1 cellular context compared by ENCODE assay signal in the genomic region with DNA sequence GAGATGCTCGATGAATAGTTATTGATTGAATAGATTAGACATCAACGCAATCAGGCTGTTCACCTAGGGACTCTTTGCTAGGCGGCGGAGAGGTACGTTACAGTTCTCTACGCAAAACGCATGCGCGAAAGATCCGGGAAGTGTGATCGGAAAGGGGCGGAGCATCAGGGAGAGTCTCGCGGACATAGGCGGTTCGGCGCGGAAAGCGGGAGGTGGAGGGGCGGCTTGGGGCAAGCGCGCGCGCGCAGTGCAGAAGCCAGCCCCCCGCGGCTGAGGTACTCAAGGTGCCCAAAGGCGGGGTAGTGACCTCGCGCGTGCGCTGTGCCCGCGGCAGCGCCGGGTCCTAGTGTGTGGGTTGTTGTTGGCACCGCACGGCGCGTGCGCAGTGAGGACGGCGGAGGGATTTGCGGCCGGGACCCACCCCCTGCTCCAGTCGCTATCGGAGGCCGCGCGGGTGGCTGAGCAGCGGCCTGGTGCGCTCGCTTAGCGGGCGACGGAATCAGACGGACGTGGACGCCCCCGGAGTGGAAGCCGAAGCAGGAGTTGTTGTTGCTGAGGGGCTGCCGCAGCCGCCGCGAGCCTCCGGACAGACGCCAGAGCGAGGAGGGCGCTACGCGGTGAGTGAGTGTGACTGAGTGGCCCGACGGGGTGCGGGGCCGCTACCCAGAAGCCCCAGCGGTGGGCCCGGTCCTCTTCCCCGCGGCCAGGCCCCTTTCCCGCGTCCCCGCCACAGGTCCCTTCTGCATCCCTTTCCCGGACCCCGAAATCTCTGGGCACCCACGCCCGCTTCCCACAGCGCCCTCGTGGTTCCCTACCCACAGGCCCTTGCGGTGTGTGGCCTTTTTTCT.
TF ChIP-seq lines count a peak whose summit lies in the region.

Gene SNRNP70 (plus strand): TSS at position 432 of the 848 bp plus-strand sequence. CDS start 964 bp downstream, outside the sequence.

TF ChIP-seq in HepG2, 621 proteins besides CTCF, POLR2A, EP300 and RAD21 (continued from another document and continues in another):
- no peak for TF ChIP-seq NFATC3 (CRISPR knock-in tag; IDR thresholded peaks at IDR 0.05)
- TF ChIP-seq BHLHE40 (IDR thresholded peaks at IDR 0.05; ENCODE audit: low read length): no peak; the same call in 1 of the 2 replicates
- no peak for TF ChIP-seq MAFK (conservative IDR thresholded peaks at IDR 0.05 in 1 of 2, IDR thresholded peaks at IDR 0.05 in 1 of 2; ENCODE audit: low read length in 2 of 2)
- TF ChIP-seq ZNF281 (CRISPR knock-in tag; IDR thresholded peaks at IDR 0.05; ENCODE audit: borderline replicate concordance): peak; percentile 59
- TF ChIP-seq CREB3 (CRISPR knock-in tag; IDR thresholded peaks at IDR 0.05): peak; percentile 28; the same call in 1 of the 2 replicates
- no peak for TF ChIP-seq ZNF513 (CRISPR knock-in tag; conservative IDR thresholded peaks at IDR 0.05)
- TF ChIP-seq ZNF3 (CRISPR knock-in tag; IDR thresholded peaks at IDR 0.05): 0 out of 2 replicates have a peak, but pooled peaks have one; percentile 11
- TF ChIP-seq ZNF629 (CRISPR knock-in tag; conservative IDR thresholded peaks at IDR 0.05): no peak
- TF ChIP-seq ZNF142 (CRISPR knock-in tag; IDR thresholded peaks at IDR 0.05): peak; percentile 71; the same call in 1 of the 2 replicates
- TF ChIP-seq AGO1 (IDR thresholded peaks at IDR 0.05; ENCODE audit: low read depth, low read length, poor library complexity, severe bottlenecking): peak; percentile 53
- TF ChIP-seq ZSCAN31 (CRISPR knock-in tag; IDR thresholded peaks at IDR 0.05; ENCODE audit: low read depth): peak; percentile 81
- TF ChIP-seq SATB2 (CRISPR knock-in tag; IDR thresholded peaks at IDR 0.05): 0 out of 2 replicates have a peak, but pooled peaks have one; percentile 39
- peak; percentile 46 for TF ChIP-seq ZNF563 (CRISPR knock-in tag; IDR thresholded peaks at IDR 0.05)
- 0 out of 2 replicates have a peak, but pooled peaks have one; percentile 36 for TF ChIP-seq NCOA5 (CRISPR knock-in tag; IDR thresholded peaks at IDR 0.05)
- TF ChIP-seq NRL (CRISPR knock-in tag; IDR thresholded peaks at IDR 0.05; ENCODE audit: borderline replicate concordance): peak; percentile 73; the same call in 1 of the 2 replicates
- TF ChIP-seq CEBPB (IDR thresholded peaks at IDR 0.05; ENCODE audit: borderline replicate concordance, low read depth, low read length): no peak
- TF ChIP-seq ZFP90 (CRISPR knock-in tag; IDR thresholded peaks at IDR 0.05; ENCODE audit: borderline replicate concordance): peak; percentile 91
- TF ChIP-seq GPN1 (CRISPR knock-in tag; IDR thresholded peaks at IDR 0.05; ENCODE audit: borderline replicate concordance): 0 out of 2 replicates have a peak, but pooled peaks have one; percentile 33
- TF ChIP-seq, protein P1, sequence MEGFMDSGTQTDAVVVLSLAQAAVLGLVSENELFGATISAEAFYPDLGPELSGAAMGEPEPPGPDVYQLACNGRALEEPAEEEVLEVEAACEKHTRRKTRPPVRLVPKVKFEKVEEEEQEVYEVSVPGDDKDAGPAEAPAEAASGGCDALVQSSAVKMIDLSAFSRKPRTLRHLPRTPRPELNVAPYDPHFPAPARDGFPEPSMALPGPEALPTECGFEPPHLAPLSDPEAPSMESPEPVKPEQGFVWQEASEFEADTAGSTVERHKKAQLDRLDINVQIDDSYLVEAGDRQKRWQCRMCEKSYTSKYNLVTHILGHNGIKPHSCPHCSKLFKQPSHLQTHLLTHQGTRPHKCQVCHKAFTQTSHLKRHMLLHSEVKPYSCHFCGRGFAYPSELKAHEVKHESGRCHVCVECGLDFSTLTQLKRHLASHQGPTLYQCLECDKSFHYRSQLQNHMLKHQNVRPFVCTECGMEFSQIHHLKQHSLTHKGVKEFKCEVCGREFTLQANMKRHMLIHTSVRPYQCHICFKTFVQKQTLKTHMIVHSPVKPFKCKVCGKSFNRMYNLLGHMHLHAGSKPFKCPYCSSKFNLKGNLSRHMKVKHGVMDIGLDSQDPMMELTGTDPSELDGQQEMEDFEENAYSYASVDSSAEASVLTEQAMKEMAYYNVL (CRISPR knock-in tag; IDR thresholded peaks at IDR 0.05; ENCODE audit: borderline replicate concordance): peak; percentile 45; the same call in 1 of the 2 replicates
- TF ChIP-seq KLF12 (CRISPR knock-in tag; IDR thresholded peaks at IDR 0.05; ENCODE audit: borderline replicate concordance): peak; percentile 73
- peak; percentile 90; the same call in 1 of the 2 replicates for TF ChIP-seq ZNF790 (CRISPR knock-in tag; IDR thresholded peaks at IDR 0.05; ENCODE audit: borderline replicate concordance)
- no peak for TF ChIP-seq ZMAT5 (CRISPR knock-in tag; IDR thresholded peaks at IDR 0.05; ENCODE audit: borderline replicate concordance, low read depth)
- TF ChIP-seq SKIL (CRISPR knock-in tag; IDR thresholded peaks at IDR 0.05; ENCODE audit: borderline replicate concordance): no peak
- TF ChIP-seq, protein P2, sequence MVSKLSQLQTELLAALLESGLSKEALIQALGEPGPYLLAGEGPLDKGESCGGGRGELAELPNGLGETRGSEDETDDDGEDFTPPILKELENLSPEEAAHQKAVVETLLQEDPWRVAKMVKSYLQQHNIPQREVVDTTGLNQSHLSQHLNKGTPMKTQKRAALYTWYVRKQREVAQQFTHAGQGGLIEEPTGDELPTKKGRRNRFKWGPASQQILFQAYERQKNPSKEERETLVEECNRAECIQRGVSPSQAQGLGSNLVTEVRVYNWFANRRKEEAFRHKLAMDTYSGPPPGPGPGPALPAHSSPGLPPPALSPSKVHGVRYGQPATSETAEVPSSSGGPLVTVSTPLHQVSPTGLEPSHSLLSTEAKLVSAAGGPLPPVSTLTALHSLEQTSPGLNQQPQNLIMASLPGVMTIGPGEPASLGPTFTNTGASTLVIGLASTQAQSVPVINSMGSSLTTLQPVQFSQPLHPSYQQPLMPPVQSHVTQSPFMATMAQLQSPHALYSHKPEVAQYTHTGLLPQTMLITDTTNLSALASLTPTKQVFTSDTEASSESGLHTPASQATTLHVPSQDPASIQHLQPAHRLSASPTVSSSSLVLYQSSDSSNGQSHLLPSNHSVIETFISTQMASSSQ (IDR thresholded peaks at IDR 0.05; ENCODE audit: low read depth): no peak; the same call in 1 of the 2 replicates
- TF ChIP-seq, protein P2 (CRISPR knock-in tag; IDR thresholded peaks at IDR 0.05; ENCODE audit: borderline replicate concordance): no peak; the same call in 1 of the 2 replicates
